Comparison of ENCODE assay signal across 1 cellular context in the genomic region with DNA sequence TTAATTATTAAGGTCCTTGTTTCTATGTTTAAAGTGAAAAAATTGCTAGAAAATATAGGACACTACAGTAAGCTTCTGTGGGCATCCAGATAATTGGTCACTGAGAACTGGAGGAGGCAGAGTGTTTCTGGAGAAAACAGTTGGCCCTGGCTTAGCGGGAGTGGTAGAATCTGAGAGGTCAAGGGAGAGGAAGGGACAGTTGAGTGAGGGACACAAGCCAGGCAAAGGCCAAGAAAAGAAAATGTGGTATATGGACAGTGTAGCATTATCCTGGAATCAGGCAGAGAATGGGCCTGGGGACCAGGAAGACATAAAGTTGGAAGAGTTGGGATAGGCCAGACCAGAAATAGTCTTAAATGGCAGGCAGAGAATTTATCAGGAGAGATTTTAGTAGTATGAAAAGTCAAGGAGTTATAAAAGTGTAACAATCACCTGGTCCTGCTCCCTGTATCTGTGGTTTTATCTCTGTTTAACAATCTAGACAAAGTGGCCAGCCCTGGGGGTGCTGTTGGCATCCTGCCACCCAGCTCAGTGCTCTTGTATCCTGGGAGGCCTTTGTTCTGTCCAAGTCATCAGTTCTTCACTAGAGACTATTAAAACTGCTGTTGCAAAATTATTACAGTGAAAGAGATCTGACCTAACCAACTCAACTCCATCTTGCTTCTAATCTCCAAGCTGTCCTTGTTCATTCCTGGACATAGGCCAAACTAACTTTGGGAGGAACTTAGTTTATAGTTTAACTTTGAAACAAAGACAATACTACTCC.
TF ChIP-seq lines count a peak whose summit lies in the region.

No MANE protein-coding gene starts in this region.

TF ChIP-seq in HepG2, 621 proteins besides CTCF, POLR2A, EP300 and RAD21:
- no peak for TF ChIP-seq NFKB2 (CRISPR knock-in tag; IDR thresholded peaks at IDR 0.05; ENCODE audit: borderline replicate concordance)
- TF ChIP-seq MXD4 (CRISPR knock-in tag; IDR thresholded peaks at IDR 0.05), result no peak
- no peak for TF ChIP-seq NPAS2 (CRISPR knock-in tag; IDR thresholded peaks at IDR 0.05; ENCODE audit: borderline replicate concordance)
- TF ChIP-seq, protein P1, sequence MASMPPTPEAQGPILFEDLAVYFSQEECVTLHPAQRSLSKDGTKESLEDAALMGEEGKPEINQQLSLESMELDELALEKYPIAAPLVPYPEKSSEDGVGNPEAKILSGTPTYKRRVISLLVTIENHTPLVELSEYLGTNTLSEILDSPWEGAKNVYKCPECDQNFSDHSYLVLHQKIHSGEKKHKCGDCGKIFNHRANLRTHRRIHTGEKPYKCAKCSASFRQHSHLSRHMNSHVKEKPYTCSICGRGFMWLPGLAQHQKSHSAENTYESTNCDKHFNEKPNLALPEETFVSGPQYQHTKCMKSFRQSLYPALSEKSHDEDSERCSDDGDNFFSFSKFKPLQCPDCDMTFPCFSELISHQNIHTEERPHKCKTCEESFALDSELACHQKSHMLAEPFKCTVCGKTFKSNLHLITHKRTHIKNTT (CRISPR knock-in tag; IDR thresholded peaks at IDR 0.05), result no peak
- TF ChIP-seq, protein P2, sequence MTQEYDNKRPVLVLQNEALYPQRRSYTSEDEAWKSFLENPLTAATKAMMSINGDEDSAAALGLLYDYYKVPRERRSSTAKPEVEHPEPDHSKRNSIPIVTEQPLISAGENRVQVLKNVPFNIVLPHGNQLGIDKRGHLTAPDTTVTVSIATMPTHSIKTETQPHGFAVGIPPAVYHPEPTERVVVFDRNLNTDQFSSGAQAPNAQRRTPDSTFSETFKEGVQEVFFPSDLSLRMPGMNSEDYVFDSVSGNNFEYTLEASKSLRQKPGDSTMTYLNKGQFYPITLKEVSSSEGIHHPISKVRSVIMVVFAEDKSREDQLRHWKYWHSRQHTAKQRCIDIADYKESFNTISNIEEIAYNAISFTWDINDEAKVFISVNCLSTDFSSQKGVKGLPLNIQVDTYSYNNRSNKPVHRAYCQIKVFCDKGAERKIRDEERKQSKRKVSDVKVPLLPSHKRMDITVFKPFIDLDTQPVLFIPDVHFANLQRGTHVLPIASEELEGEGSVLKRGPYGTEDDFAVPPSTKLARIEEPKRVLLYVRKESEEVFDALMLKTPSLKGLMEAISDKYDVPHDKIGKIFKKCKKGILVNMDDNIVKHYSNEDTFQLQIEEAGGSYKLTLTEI (CRISPR knock-in tag; conservative IDR thresholded peaks at IDR 0.05), result no peak
- TF ChIP-seq DNMT3B (CRISPR knock-in tag; conservative IDR thresholded peaks at IDR 0.05), result no peak
- TF ChIP-seq, protein P3, sequence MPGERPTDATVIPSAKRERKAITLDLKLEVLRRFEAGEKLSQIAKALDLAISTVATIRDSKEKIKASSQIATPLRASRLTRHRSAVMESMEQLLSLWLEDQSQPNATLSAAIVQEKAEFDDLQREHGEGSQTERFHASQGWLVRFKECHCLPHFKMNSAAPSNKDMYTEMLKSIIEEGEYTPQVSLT (CRISPR knock-in tag; IDR thresholded peaks at IDR 0.05; ENCODE audit: borderline replicate concordance, low read depth), result no peak
